In genomic region chr2:71939588-71940535, GRCh38 we compare ENCODE assay signal across 14 cellular contexts.
DNase-seq lines count a peak whose midpoint lies in the region; ATAC-seq and TF ChIP-seq lines count a peak whose summit lies in the region.
"Had no signal": no experiment of that assay in that cellular context is flagged by ENCODE, and none has a peak within 500 bp of the region (broad histone marks: within the 10 kb centered on the region; RNA-seq: fewer than 3 reads in every experiment).

No MANE protein-coding gene starts in this region.

- H3K4me1 ChIP-seq in right cardiac atrium (ENCODE audit: control insufficient read depth, insufficient read depth, low read length): peaks cover 12% of the 10 kb centered on the region
- peaks cover 0 to 15% (median 0%) of the 10 kb centered on the region in 6 donors for H3K4me1 ChIP-seq in spleen

- intact Hi-C loops in right cardiac atrium (cut with DNase I) (loop anchor here in 2 of 4 donors (5.0 to 10.0 kb wide), 2 partner anchors 135 to 197 kb away; no protein-coding TSS in a partner anchor), spleen (cut with DNase I; ENCODE audit: low total_unique reads) (no loop called here), CD14-positive monocyte (cut with micrococcal nuclease) (no loop called here)

- H3K27ac ChIP-seq in WERI-Rb-1: no peak overlapping the region
- peak overlapping the region; percentile 70 for H3K27ac ChIP-seq in right cardiac atrium (ENCODE audit: low read length)
- H3K27ac ChIP-seq in spleen: no peak overlapping the region

- TF ChIP-seq CTCF in WERI-Rb-1 (IDR thresholded peaks at IDR 0.05; ENCODE audit: low read depth, low read length) (no peak), spleen (IDR thresholded peaks at IDR 0.05 in 8 of 11, conservative IDR thresholded peaks at IDR 0.05 in 3 of 11) (no peak), CD14-positive monocyte (IDR thresholded peaks at IDR 0.05) (no peak)

- TF ChIP-seq POLR2A in spleen (IDR thresholded peaks at IDR 0.05): no peak

- H3K9me3 Mint-ChIP-seq in CD14-positive monocyte: peaks cover 0 to 6% (median 2%) of the 10 kb centered on the region in 7 donors
- H3K9me3 Mint-ChIP-seq: activated naive CD8-positive, alpha-beta T cell treated with anti-CD3 and anti-CD28 coated beads, Interleukin-2, amount 10 ng/mL, durations not matched to agents 7 days and 5 days; activated T-cell treated with anti-CD3 and anti-CD28 coated beads, Interleukin-2, amount 50 U/mL, for 4 hours had no signal

- ATAC-seq in right cardiac atrium: peak; percentile 70 to 80
- ATAC-seq: activated CD4-positive, alpha-beta T cell treated with anti-CD3 and anti-CD28 coated beads for 36 hours; activated T-cell treated with anti-CD3 and anti-CD28 coated beads, Interleukin-2, amount 50 U/mL, for 4 hours; T-helper 17 cell had no signal

- peaks cover 3% of the 10 kb centered on the region for H3K9me3 ChIP-seq in WERI-Rb-1 (ENCODE audit: severe bottlenecking)
- H3K9me3 ChIP-seq in right cardiac atrium (ENCODE audit: control insufficient read depth, low read length): no peaks in the 10 kb centered on the region
- no peaks in the 10 kb centered on the region for H3K9me3 ChIP-seq in spleen

- H3K27me3 ChIP-seq in WERI-Rb-1 (ENCODE audit: insufficient read depth, low read depth, severe bottlenecking) (no peaks in the 10 kb centered on the region), right cardiac atrium (ENCODE audit: control insufficient read depth, insufficient read depth) (no peaks in the 10 kb centered on the region), spleen (replicated peaks in 1 of 7) (peaks cover 0 to 19% (median 0%) of the 10 kb centered on the region in 7 donors)

- WGBS in right cardiac atrium: 68% methylated on average over 13 of the region's 13 CpGs
- 72 to 82% (median 79%) methylated on average over 11 to 13 of the region's 13 CpGs for WGBS in spleen, 5 donors

- no peak overlapping the region for H3K4me3 ChIP-seq in WERI-Rb-1 (ENCODE audit: low read depth, low read length)
- no peak overlapping the region for H3K4me3 ChIP-seq in right cardiac atrium (ENCODE audit: low read length)
- H3K4me3 ChIP-seq in spleen: no peak overlapping the region

- peaks cover 4 to 6% (median 5%) of the 10 kb centered on the region in 3 donors for H3K27me3 Mint-ChIP-seq in CD14-positive monocyte (ENCODE audit: low read depth in 3 of 3)

- no peak overlapping the region for H3K4me3 Mint-ChIP-seq in CD14-positive monocyte
- H3K4me3 Mint-ChIP-seq: activated CD4-positive, alpha-beta T cell treated with anti-CD3 and anti-CD28 coated beads for 36 hours; activated naive CD8-positive, alpha-beta T cell treated with anti-CD3 and anti-CD28 coated beads, Interleukin-2, amount 10 ng/mL, durations not matched to agents 7 days and 5 days; activated T-cell treated with anti-CD3 and anti-CD28 coated beads, Interleukin-2, amount 50 U/mL, for 4 hours had no signal

- no peak overlapping the region for H3K27ac Mint-ChIP-seq in CD14-positive monocyte
- H3K27ac Mint-ChIP-seq: activated CD4-positive, alpha-beta T cell treated with anti-CD3 and anti-CD28 coated beads for 36 hours; activated naive CD8-positive, alpha-beta T cell treated with anti-CD3 and anti-CD28 coated beads, Interleukin-2, amount 10 ng/mL, durations not matched to agents 7 days and 5 days; T-helper 17 cell had no signal

- peaks cover 7% of the 10 kb centered on the region for H3K4me1 Mint-ChIP-seq in CD14-positive monocyte
- H3K4me1 Mint-ChIP-seq: activated CD4-positive, alpha-beta T cell treated with anti-CD3 and anti-CD28 coated beads for 36 hours; activated naive CD8-positive, alpha-beta T cell treated with anti-CD3 and anti-CD28 coated beads, Interleukin-2, amount 10 ng/mL, durations not matched to agents 7 days and 5 days had no signal

- H3K36me3 ChIP-seq in WERI-Rb-1 (no peaks in the 10 kb centered on the region), spleen (no peaks in the 10 kb centered on the region)

- peak; percentile 42 for DNase-seq in EH (ENCODE audit: low read depth)
- DNase-seq in WERI-Rb-1: peak; percentile 3
- DNase-seq in right cardiac atrium: peak; percentile 84 to 94 (median 88)
- peak; percentile 71 for DNase-seq in spleen
- DNase-seq in stimulated activated CD4-positive, alpha-beta T cell treated with anti-CD3 and anti-CD28 coated beads, Interleukin-1b, Interleukin-23, amount 100 ng/mL, for 48 hours: no peak
- no peak for DNase-seq in dedifferentiated amniotic fluid mesenchymal stem cell (ENCODE audit: extremely low spot score)
- DNase-seq in activated effector memory CD4-positive, alpha-beta T cell treated with Interleukin-2 at 50 U/mL for 16 hours: no peak
- no peak for DNase-seq in CD14-positive monocyte (ENCODE audit: low spot score)
- DNase-seq: activated CD4-positive, alpha-beta T cell treated with anti-CD3 and anti-CD28 coated beads for 36 hours; activated naive CD8-positive, alpha-beta T cell treated with anti-CD3 and anti-CD28 coated beads, Interleukin-2, amount 10 ng/mL, durations not matched to agents 7 days and 5 days; activated T-cell treated with anti-CD3 and anti-CD28 coated beads, Interleukin-2, amount 50 U/mL, for 4 hours; MV-4-11; NCI-H2171; T-helper 17 cell had no signal

- H3K36me3 Mint-ChIP-seq in CD14-positive monocyte: no peaks in the 10 kb centered on the region
- H3K36me3 Mint-ChIP-seq: activated naive CD8-positive, alpha-beta T cell treated with anti-CD3 and anti-CD28 coated beads, Interleukin-2, amount 10 ng/mL, durations not matched to agents 7 days and 5 days had no signal

Comparison
In these comparisons a context has a peak if more than half of its experiments do, and no peak if none do; other contexts are left out.
1. DNase-seq: peak in EH (single experiment), WERI-Rb-1 (single experiment), right cardiac atrium (3 of 3) and spleen (single experiment); none in stimulated activated CD4-positive, alpha-beta T cell treated with anti-CD3 and anti-CD28 coated beads, Interleukin-1b, Interleukin-23, amount 100 ng/mL, for 48 hours (single experiment), dedifferentiated amniotic fluid mesenchymal stem cell (single experiment), activated effector memory CD4-positive, alpha-beta T cell treated with Interleukin-2 at 50 U/mL for 16 hours (single experiment) and CD14-positive monocyte (single experiment).